ENCODE assay signal across 14 cellular contexts in genomic region chr16:58854392-58854791, GRCh38.
DNase-seq lines count a peak whose midpoint lies in the region; ATAC-seq and TF ChIP-seq lines count a peak whose summit lies in the region.
"Had no signal": no experiment of that assay in that cellular context is flagged by ENCODE, and none has a peak within 500 bp of the region (broad histone marks: within the 10 kb centered on the region; RNA-seq: fewer than 3 reads in every experiment).

No MANE protein-coding gene starts in this region.

- H3K9me3 ChIP-seq in suprapubic skin, result no peaks in the 10 kb centered on the region
- H3K9me3 ChIP-seq: heart right ventricle had no signal

- TF ChIP-seq EP300 in suprapubic skin (IDR thresholded peaks at IDR 0.05), result no peak

- no peaks in the 10 kb centered on the region for H3K27me3 ChIP-seq in suprapubic skin

- H3K4me1 ChIP-seq in suprapubic skin, result no peaks in the 10 kb centered on the region

- no peak for TF ChIP-seq CTCF in suprapubic skin (IDR thresholded peaks at IDR 0.05)

- no peak for DNase-seq in naive B cell
- DNase-seq in suprapubic skin (ENCODE audit: low spot score in 2 of 2), result no peak
- no peak for DNase-seq in NCI-H1105 treated with DMSO at 0.1 percent for 48 hours (lab: John Stamatoyannopoulos, UW)
- DNase-seq in NCI-H2227 (lab: John Stamatoyannopoulos, UW; ENCODE audit: unreplicated experiment), result no peak
- DNase-seq: anterior cingulate cortex, endodermal cell, heart right ventricle, NCI-H187, substantia nigra had no signal

- no peak for TF ChIP-seq POLR2A in suprapubic skin (IDR thresholded peaks at IDR 0.05)

- H3K36me3 ChIP-seq in suprapubic skin, result no peaks in the 10 kb centered on the region
- H3K36me3 ChIP-seq: heart right ventricle had no signal

- 50% methylated on average over 3 of the region's 3 CpGs for WGBS in suprapubic skin

- H3K9me3 Mint-ChIP-seq in naive B cell, result no peaks in the 10 kb centered on the region
- H3K9me3 Mint-ChIP-seq: T-helper 2 cell treated with Interferon-gamma antibody and Interleukin-4, amounts not matched to agents 5 μg/mL and 100 μg/mL, for 36 hours had no signal

- no peak overlapping the region for H3K27ac ChIP-seq in suprapubic skin
- H3K27ac ChIP-seq: heart right ventricle had no signal

- peaks cover 0 to 12% (median 5%) of the 10 kb centered on the region in 3 donors for H3K4me1 Mint-ChIP-seq in naive B cell

- no peaks in the 10 kb centered on the region for H3K36me3 Mint-ChIP-seq in naive B cell

- H3K27me3 Mint-ChIP-seq in naive B cell, result peaks cover 5 to 11% (median 7%) of the 10 kb centered on the region in 3 donors

- H3K4me3 Mint-ChIP-seq in naive B cell, result no peak overlapping the region
- H3K4me3 Mint-ChIP-seq: endodermal cell; T-helper 2 cell treated with Interferon-gamma antibody and Interleukin-4, amounts not matched to agents 5 μg/mL and 100 μg/mL, for 36 hours had no signal

- ATAC-seq in GM18868 (IDR thresholded peaks at IDR 0.05; ENCODE audit: unreplicated experiment) (peak; percentile 81), GM21576 (IDR thresholded peaks at IDR 0.05; ENCODE audit: unreplicated experiment) (peak; percentile 67), HG03108 (IDR thresholded peaks at IDR 0.05; ENCODE audit: unreplicated experiment) (peak; percentile 80), naive B cell (ENCODE audit: low read depth in 2 of 2) (peak; percentile 46 to 73)
- ATAC-seq: heart right ventricle had no signal

- peak overlapping the region in 1 of 6 donors; percentile 72 for H3K27ac Mint-ChIP-seq in naive B cell
- H3K27ac Mint-ChIP-seq: endodermal cell; T-helper 2 cell treated with Interferon-gamma antibody and Interleukin-4, amounts not matched to agents 5 μg/mL and 100 μg/mL, for 36 hours had no signal

- H3K4me3 ChIP-seq in suprapubic skin, result no peak overlapping the region
- H3K4me3 ChIP-seq: heart right ventricle, lung had no signal
